In genomic region chr7:158816995-158817394, GRCh38 we compare ENCODE assay signal across 11 cellular contexts. TPM values are rescaled to one million over a fixed set of nuclear protein-coding genes. Genes with fewer than 3 reads are reported as not detected.
A peak's percentile ranks its signal among the peaks of the same experiment; 100 is the strongest.
DNase-seq lines count a peak whose midpoint lies in the region; ATAC-seq and TF ChIP-seq lines count a peak whose summit lies in the region.
"Had no signal": no experiment of that assay in that cellular context is flagged by ENCODE, and none has a peak within 500 bp of the region (broad histone marks: within the 10 kb centered on the region; RNA-seq: fewer than 3 reads in every experiment).

No MANE protein-coding gene starts in this region.

- CTCF ChIA-PET in Panc1 (lab: Charles Lee), result no interaction called here

- intact Hi-C loops in Panc1 (cut with micrococcal nuclease; ENCODE audit: unreplicated experiment), result no loop called here
- intact Hi-C loops in esophagus muscularis mucosa (cut with DNase I), result no loop called here

- H3K27ac ChIP-seq in Panc1 (ENCODE audit: low read length) (peak overlapping the region; percentile 99), esophagus muscularis mucosa (replicated peaks in 1 of 4) (peak overlapping the region; percentile 91 to 100 (median 94))

- H3K27me3 ChIP-seq in Panc1 (ENCODE audit: control insufficient read depth, insufficient read depth, low read length), result no peaks in the 10 kb centered on the region
- H3K27me3 ChIP-seq in esophagus muscularis mucosa, result no peaks in the 10 kb centered on the region

- in situ Hi-C loops in Caki2 (cut with HindIII; ENCODE audit: low pct_unique_long_range_greater_than_20kb, low sequenced_read_pairs), result no loop called here
- in situ Hi-C loops in Panc1 (cut with HindIII; ENCODE audit: low pct_unique_long_range_greater_than_20kb, low sequenced_read_pairs), result no loop called here

- 69% methylated on average over 2 of the region's 2 CpGs for WGBS in esophagus muscularis mucosa

- H3K4me1 ChIP-seq in Panc1 (ENCODE audit: control insufficient read depth, insufficient read depth, low read length), result peaks cover 83% of the 10 kb centered on the region
- H3K4me1 ChIP-seq in esophagus muscularis mucosa, result peaks cover 77 to 99% (median 96%) of the 10 kb centered on the region in 4 donors

- no peaks in the 10 kb centered on the region for H3K9me3 ChIP-seq in Panc1 (ENCODE audit: control insufficient read depth, insufficient read depth, low read depth, low read length)
- no peaks in the 10 kb centered on the region for H3K9me3 ChIP-seq in esophagus muscularis mucosa

- H3K4me3 ChIP-seq in Panc1 (ENCODE audit: low read depth in 2 of 2, low read length in 2 of 2) (no peak overlapping the region), esophagus muscularis mucosa (peak overlapping the region in 3 of 4 donors; percentile 5 to 19 (median 14))
- H3K4me3 ChIP-seq: GM23338 had no signal

- POLR2A ChIA-PET in Panc1 (lab: Charles Lee), result no interaction called here

- TF ChIP-seq POLR2A in esophagus muscularis mucosa (IDR thresholded peaks at IDR 0.05; ENCODE audit: low read depth), result no peak

- DNase-seq in Caki2 (ENCODE audit: low read depth), result peak; percentile 49
- DNase-seq in Panc1 (ENCODE audit: low read depth, low spot score), result no peak
- DNase-seq in esophagus muscularis mucosa (ENCODE audit: extremely low spot score), result peak; percentile 50
- DNase-seq in renal cortical epithelial cell (ENCODE audit: low read depth), result peak; percentile 77
- DNase-seq in T-helper 9 cell, result no peak
- DNase-seq in activated effector memory CD4-positive, alpha-beta T cell treated with anti-CD3 and anti-CD28 coated beads, Interleukin-2, amount 50 U/mL, for 16 hours, result no peak
- DNase-seq in D341Med (ENCODE audit: low spot score), result no peak
- DNase-seq: cerebellar nuclear complex, MM.1S had no signal

- BruUV-seq in Panc1 (replicated peaks; lab: Mats Ljungman, UMichigan), result no TSS peak

- ATAC-seq in Panc1, result no peak
- ATAC-seq in GM19467 (IDR thresholded peaks at IDR 0.05; ENCODE audit: unreplicated experiment), result no peak
- ATAC-seq: GM23338 had no signal

- TF ChIP-seq EP300 in esophagus muscularis mucosa (IDR thresholded peaks at IDR 0.05), result no peak

- H3K36me3 ChIP-seq in Panc1 (ENCODE audit: control insufficient read depth, insufficient read depth, low read length) (no peaks in the 10 kb centered on the region), esophagus muscularis mucosa (no peaks in the 10 kb centered on the region)

- TF ChIP-seq CTCF in Panc1 (IDR thresholded peaks at IDR 0.05), result no peak
- TF ChIP-seq CTCF in esophagus muscularis mucosa (IDR thresholded peaks at IDR 0.05), result peak in 2 of 3 experiments; percentile 14 to 19

RNA-seq across cellular contexts. Expression of gene ESYT2, which starts 12.3 kb away (rescaled TPM):
- 96.9 and 98.3 TPM in 2 replicates for total RNA-seq in Caki2 (2014; rRNA removed; shearing (Covaris generic); ENCODE audit: low replicate concordance)
- total RNA-seq in Panc1 (2021; ENCODE audit: unreplicated experiment) (92.7 TPM), esophagus muscularis mucosa (100 to 1,000 TPM; 166 to 235 (median 202) TPM), renal cortical epithelial cell (134 and 226 TPM in 2 replicates)
- polyA plus RNA-seq in Panc1 (2012; ENCODE audit: insufficient read length), result 73.6 TPM

RNA-seq across cellular contexts. Expression of gene DYNC2I1, which starts 39.4 kb away (rescaled TPM):
- 3.2 and 5.3 TPM in 2 replicates for total RNA-seq in Caki2 (2014; rRNA removed; shearing (Covaris generic); ENCODE audit: low replicate concordance)
- total RNA-seq in Panc1 (2021; ENCODE audit: unreplicated experiment) (21.3 TPM), esophagus muscularis mucosa (10 to 100 TPM; 18.3 to 32.0 (median 24.9) TPM), renal cortical epithelial cell (4.2 and 17.5 TPM in 2 replicates)
- 40.1 TPM for polyA plus RNA-seq in Panc1 (2012; ENCODE audit: insufficient read length)

Comparison
In these comparisons a context has a peak if more than half of its experiments do, and no peak if none do; other contexts are left out.
1. DNase-seq: peak in Caki2 (single experiment), esophagus muscularis mucosa (single experiment) and renal cortical epithelial cell (single experiment); none in Panc1 (single experiment), T-helper 9 cell (single experiment), activated effector memory CD4-positive, alpha-beta T cell treated with anti-CD3 and anti-CD28 coated beads, Interleukin-2, amount 50 U/mL, for 16 hours (single experiment) and D341Med (single experiment).
2. H3K4me3 ChIP-seq: peak in esophagus muscularis mucosa (3 of 4); none in Panc1 (0 of 2).